8 cellular contexts compared by ENCODE assay signal in genomic region chr2:227415538-227416424, GRCh38. TPM values are rescaled to one million over a fixed set of nuclear protein-coding genes. Genes with fewer than 3 reads are reported as not detected.
DNase-seq lines count a peak whose midpoint lies in the region; ATAC-seq, FAIRE-seq and TF ChIP-seq lines count a peak whose summit lies in the region.

No MANE protein-coding gene starts in this region.

- no peaks in the 10 kb centered on the region for H3K9me3 ChIP-seq in PC-9 (ENCODE audit: insufficient read depth, low read depth)
- H3K9me3 ChIP-seq in endothelial cell of umbilical vein (replicated peaks; ENCODE audit: control insufficient read depth, insufficient read depth, low read length), result no peaks in the 10 kb centered on the region
- no peaks in the 10 kb centered on the region for H3K9me3 ChIP-seq in psoas muscle

- peaks cover 34% of the 10 kb centered on the region for H3F3A ChIP-seq in PC-9 (ENCODE audit: insufficient read depth, low read depth)

- BruUV-seq in PC-9 (replicated peaks; lab: Mats Ljungman, UMichigan) (no TSS peak), endothelial cell of umbilical vein (replicated peaks; lab: Mats Ljungman, UMichigan) (no TSS peak)

- H3K36me3 ChIP-seq in PC-9 (ENCODE audit: low read depth) (no peaks in the 10 kb centered on the region), endothelial cell of umbilical vein (ENCODE audit: control insufficient read depth in 2 of 2, extremely low read depth in 1 of 2, insufficient read depth in 2 of 2, low read length in 2 of 2) (no peaks in the 10 kb centered on the region), psoas muscle (ENCODE audit: insufficient read depth in 1 of 2, low read depth in 1 of 2) (no peaks in the 10 kb centered on the region)

- intact Hi-C loops in PC-9 (cut with micrococcal nuclease; ENCODE audit: unreplicated experiment), result no loop called here
- intact Hi-C loops in endothelial cell of umbilical vein (cut with micrococcal nuclease), result loop anchor here (1.0 kb wide), 2 partner anchors 9 to 57 kb away; partner anchors contain the start of gene AGFG1
- intact Hi-C loops in psoas muscle (cut with DNase I), result no loop called here

- H3K79me2 ChIP-seq in PC-9 (ENCODE audit: low read depth) (no peaks in the 10 kb centered on the region; the same call in 1 of the 2 replicates), endothelial cell of umbilical vein (ENCODE audit: control insufficient read depth, insufficient read depth, low read length) (no peaks in the 10 kb centered on the region)

- peaks cover 53% of the 10 kb centered on the region for H3K4me1 ChIP-seq in PC-9 (replicated peaks; ENCODE audit: insufficient read depth)
- H3K4me1 ChIP-seq in endothelial cell of umbilical vein (ENCODE audit: control insufficient read depth, extremely low read depth, insufficient read depth, low read length), result peaks cover 8% of the 10 kb centered on the region
- peaks cover 5% of the 10 kb centered on the region for H3K4me1 ChIP-seq in psoas muscle

- H3K9me1 ChIP-seq in endothelial cell of umbilical vein (replicated peaks; ENCODE audit: control insufficient read depth, extremely low read depth, insufficient read depth, low read length), result no peaks in the 10 kb centered on the region

- peak; percentile 94 for FAIRE-seq in endothelial cell of umbilical vein (lab: Jason Lieb, UNC)

- H2AFZ ChIP-seq in PC-9 (0 out of 2 replicates have a peak overlapping the region, but pooled peaks have one; percentile 35), endothelial cell of umbilical vein (ENCODE audit: low read depth, low read length) (peak overlapping the region; percentile 70)

- H3K4me2 ChIP-seq in PC-9 (peak overlapping the region; percentile 60; the same call in 1 of the 2 replicates), endothelial cell of umbilical vein (ENCODE audit: insufficient read depth, low read length) (peak overlapping the region; percentile 56)

- dilution Hi-C loops in endothelial cell of umbilical vein (cut with MboI; ENCODE audit: extremely low pct_ligation_motif_present, low sequenced_read_pairs), result no loop called here

- peak overlapping the region; percentile 17 for H3K9ac ChIP-seq in endothelial cell of umbilical vein (replicated peaks; ENCODE audit: extremely low read depth, insufficient read depth, low read length)

- H3K27ac ChIP-seq in PC-9 (peak overlapping the region; percentile 71), endothelial cell of umbilical vein (ENCODE audit: insufficient read depth, low read depth, low read length) (peak overlapping the region; percentile 52), psoas muscle (peak overlapping the region; percentile 30)

- peak; percentile 88 for DNase-seq in CD1c-positive myeloid dendritic cell (ENCODE audit: extremely low spot score)
- peak; percentile 68 for DNase-seq in H4 (ENCODE audit: low spot score)
- DNase-seq in PC-9, result peak; percentile 34 to 68
- peak; percentile 85 for DNase-seq in endothelial cell of umbilical vein (ENCODE audit: low read depth, low spot score)
- DNase-seq in psoas muscle, result peak; percentile 52 to 62
- DNase-seq in DMS153 treated with DMSO at 0.1 percent for 48 hours (lab: John Stamatoyannopoulos, UW; ENCODE audit: unreplicated experiment), result no peak
- no peak for DNase-seq in NCI-H1436 (lab: John Stamatoyannopoulos, UW)

- CTCF ChIA-PET in PC-9 (lab: Charles Lee), result no interaction called here
- CTCF ChIA-PET in endothelial cell of umbilical vein (lab: Charles Lee), result interaction anchor here (0.7 to 2.7 kb wide), 10 partner anchors 9 to 475 kb away, joined by 3 to 28 read pairs (median 4); no protein-coding TSS in a partner anchor

- H3K27me3 ChIP-seq in PC-9 (ENCODE audit: insufficient read depth, low read depth) (no peaks in the 10 kb centered on the region), endothelial cell of umbilical vein (ENCODE audit: control insufficient read depth in 2 of 2, insufficient read depth in 2 of 2, low read length in 2 of 2) (no peaks in the 10 kb centered on the region), psoas muscle (ENCODE audit: insufficient read depth in 3 of 3, low read length in 2 of 3) (no peaks in the 10 kb centered on the region)

- H3K9me2 ChIP-seq in PC-9 (ENCODE audit: insufficient read depth), result no peaks in the 10 kb centered on the region

- peak; percentile 51 for TF ChIP-seq POLR2A in endothelial cell of umbilical vein (IDR thresholded peaks at IDR 0.05; ENCODE audit: low read depth, low read length)

- 31 to 45% (median 34%) methylated on average over 10 of the region's 10 CpGs for WGBS in psoas muscle, 3 donors

- no peak for TF ChIP-seq CTCF in PC-9 (conservative IDR thresholded peaks at IDR 0.05)
- TF ChIP-seq CTCF in endothelial cell of umbilical vein (IDR thresholded peaks at IDR 0.05; ENCODE audit: extremely low read depth in 1 of 2, insufficient read depth in 1 of 2, low read depth in 1 of 2, low read length in 2 of 2), result no peak
- no peak for TF ChIP-seq CTCF in psoas muscle (IDR thresholded peaks at IDR 0.05)

- no peak overlapping the region for H3K4me3 ChIP-seq in PC-9
- no peak overlapping the region for H3K4me3 ChIP-seq in endothelial cell of umbilical vein (replicated peaks in 1 of 3; ENCODE audit: insufficient read depth in 1 of 3, low read depth in 1 of 3, low read length in 3 of 3)
- H3K4me3 ChIP-seq in psoas muscle, result no peak overlapping the region

- ATAC-seq in psoas muscle, result peak; percentile 60 to 71 (median 64)
- no peak for ATAC-seq in HG03045 (IDR thresholded peaks at IDR 0.05; ENCODE audit: unreplicated experiment)

- POLR2A ChIA-PET in PC-9 (lab: Charles Lee; ENCODE audit: unreplicated experiment), result interaction anchor here (0.5 to 0.9 kb wide), 7 partner anchors 40 to 776 kb away, joined by 3 to 11 read pairs (median 4); no protein-coding TSS in a partner anchor
- POLR2A ChIA-PET in endothelial cell of umbilical vein (lab: Charles Lee), result interaction anchor here (1.0 kb wide), 1 partner anchor 10 kb away, joined by 3 read pairs; no protein-coding TSS in a partner anchor

- no peaks in the 10 kb centered on the region for H4K20me1 ChIP-seq in PC-9 (ENCODE audit: insufficient read depth)
- no peaks in the 10 kb centered on the region for H4K20me1 ChIP-seq in endothelial cell of umbilical vein (replicated peaks; ENCODE audit: control insufficient read depth, extremely low read depth, insufficient read depth, low read length)

TF ChIP-seq in endothelial cell of umbilical vein, 7 proteins besides CTCF, POLR2A, EP300 and RAD21:
- TF ChIP-seq EZH2 (IDR thresholded peaks at IDR 0.05; ENCODE audit: borderline replicate concordance, low read depth, low read length, severe bottlenecking), result no peak
- TF ChIP-seq POLR2AphosphoS5 (IDR thresholded peaks at IDR 0.05; ENCODE audit: insufficient read depth, low read depth, low read length), result peak; percentile 28
- TF ChIP-seq FOS (IDR thresholded peaks at IDR 0.05; ENCODE audit: borderline replicate concordance, insufficient read depth, low read length), result peak; percentile 64
- no peak for TF ChIP-seq GATA2 (IDR thresholded peaks at IDR 0.05; ENCODE audit: insufficient read depth, insufficient read length, low read depth, low read length)
- peak; percentile 54 for TF ChIP-seq JUN (IDR thresholded peaks at IDR 0.05; ENCODE audit: borderline replicate concordance, insufficient read depth, insufficient read length, low read depth)
- no peak for TF ChIP-seq MYC (IDR thresholded peaks at IDR 0.05; ENCODE audit: low read depth, low read length)

RNA-seq across cellular contexts. Expression of gene SCYGR1, which starts 28.0 kb away (rescaled TPM):
- total RNA-seq in H4 (2014; rRNA removed; shearing (Covaris generic)), result not detected in 2 replicates
- total RNA-seq in PC-9 (2021) (not detected in 2 replicates), endothelial cell of umbilical vein (not detected in 2 replicates), psoas muscle (not detected)
- polyA plus RNA-seq in endothelial cell of umbilical vein (not detected in 2 replicates), psoas muscle (not detected)
- polyA plus RNA-seq in endothelial cell of umbilical vein (2011; cell fraction: cytosol; rRNA removed), result not detected in 2 replicates
- polyA plus RNA-seq in endothelial cell of umbilical vein (2011; cell fraction: nucleus; rRNA removed), result not detected in 2 replicates
- not detected in 2 replicates for polyA plus RNA-seq in endothelial cell of umbilical vein (2012)
- not detected in 2 replicates for polyA minus RNA-seq in endothelial cell of umbilical vein
- not detected for polyA minus RNA-seq in endothelial cell of umbilical vein (2011; cell fraction: cytosol; rRNA and poly(A)+ RNA removed)
- polyA minus RNA-seq in endothelial cell of umbilical vein (2011; cell fraction: nucleus; rRNA and poly(A)+ RNA removed), result not detected in 2 replicates

RNA-seq across cellular contexts. Expression of gene TM4SF20, which starts 36.7 kb away (rescaled TPM):
- total RNA-seq in H4 (2014; rRNA removed; shearing (Covaris generic)), result 0.04 TPM in 1 of 2 replicates, not detected in the other
- total RNA-seq in PC-9 (2021) (not detected in 2 replicates), endothelial cell of umbilical vein (not detected in 2 replicates), psoas muscle (not detected)
- polyA plus RNA-seq in endothelial cell of umbilical vein (not detected in 2 replicates), psoas muscle (under 1 TPM in 1 of 3 donors, not detected in 2; 0.14 TPM)
- polyA plus RNA-seq in endothelial cell of umbilical vein (2011; cell fraction: cytosol; rRNA removed), result not detected in 2 replicates
- not detected in 2 replicates for polyA plus RNA-seq in endothelial cell of umbilical vein (2011; cell fraction: nucleus; rRNA removed)
- polyA plus RNA-seq in endothelial cell of umbilical vein (2012), result not detected in 2 replicates
- polyA minus RNA-seq in endothelial cell of umbilical vein, result not detected in 2 replicates
- not detected for polyA minus RNA-seq in endothelial cell of umbilical vein (2011; cell fraction: cytosol; rRNA and poly(A)+ RNA removed)
- not detected in 2 replicates for polyA minus RNA-seq in endothelial cell of umbilical vein (2011; cell fraction: nucleus; rRNA and poly(A)+ RNA removed)

RNA-seq across cellular contexts. Expression of gene AGFG1, which starts 56.2 kb away (rescaled TPM):
- 110 and 129 TPM in 2 replicates for total RNA-seq in H4 (2014; rRNA removed; shearing (Covaris generic))
- total RNA-seq in PC-9 (2021) (82.8 and 119 TPM in 2 replicates), endothelial cell of umbilical vein (69.2 and 87.9 TPM in 2 replicates), psoas muscle (10 to 100 TPM; 54.9 to 68.2 (median 58.9) TPM)
- polyA plus RNA-seq in endothelial cell of umbilical vein (106 and 118 TPM in 2 replicates), psoas muscle (10 to 100 TPM; 19.0 to 41.4 (median 37.5) TPM)
- polyA plus RNA-seq in endothelial cell of umbilical vein (2011; cell fraction: cytosol; rRNA removed), result 74.6 and 76.4 TPM in 2 replicates
- 74.6 and 78.2 TPM in 2 replicates for polyA plus RNA-seq in endothelial cell of umbilical vein (2011; cell fraction: nucleus; rRNA removed)
- 59.1 and 78.6 TPM in 2 replicates for polyA plus RNA-seq in endothelial cell of umbilical vein (2012)
- polyA minus RNA-seq in endothelial cell of umbilical vein, result 200 and 250 TPM in 2 replicates
- 116 TPM for polyA minus RNA-seq in endothelial cell of umbilical vein (2011; cell fraction: cytosol; rRNA and poly(A)+ RNA removed)
- polyA minus RNA-seq in endothelial cell of umbilical vein (2011; cell fraction: nucleus; rRNA and poly(A)+ RNA removed), result 83.4 and 129 TPM in 2 replicates

Comparison
In these comparisons a context has a peak if more than half of its experiments do, and no peak if none do; other contexts are left out.
1. DNase-seq: peak in CD1c-positive myeloid dendritic cell (single experiment), H4 (single experiment), PC-9 (2 of 2), endothelial cell of umbilical vein (single experiment) and psoas muscle (2 of 2); none in DMS153 treated with DMSO at 0.1 percent for 48 hours (single experiment) and NCI-H1436 (single experiment).
2. Peak in every context shown above with its lines, with median percentiles within 50 percentile points of each other: H3K27ac ChIP-seq.